Comparison of ENCODE assay signal across 8 cellular contexts in genomic region chr12:101935769-101936741, GRCh38. TPM values are rescaled to one million over a fixed set of nuclear protein-coding genes. Genes with fewer than 3 reads are reported as not detected.
A peak's percentile ranks its signal among the peaks of the same experiment; 100 is the strongest.
DNase-seq lines count a peak whose midpoint lies in the region; ATAC-seq and TF ChIP-seq lines count a peak whose summit lies in the region.

No MANE protein-coding gene starts in this region.

- H3K4me1 ChIP-seq in mucosa of rectum (ENCODE audit: control insufficient read depth in 2 of 2, insufficient read depth in 2 of 2, low read length in 2 of 2): peaks cover 0 to 3% of the 10 kb centered on the region in 2 donors

- no peak for TF ChIP-seq CTCF in GM10266 (IDR thresholded peaks at IDR 0.05; ENCODE audit: control insufficient read depth, insufficient read depth, low read depth, missing control alignments)
- TF ChIP-seq CTCF in MCF 10A (IDR thresholded peaks at IDR 0.05; ENCODE audit: unreplicated experiment): no peak

- H3K4me3 Mint-ChIP-seq in MCF 10A (ENCODE audit: unreplicated experiment): peak overlapping the region; percentile 32

- peak overlapping the region; percentile 28 to 58 for H3K27ac ChIP-seq in mucosa of rectum (ENCODE audit: low read depth in 2 of 2, low read length in 2 of 2)

- no peak overlapping the region for H3K9ac ChIP-seq in mucosa of rectum (ENCODE audit: low read depth in 1 of 2, low read length in 2 of 2)

- DNase-seq in GM10266 (ENCODE audit: extremely low spot score) (peak; percentile 68), MCF 10A (ENCODE audit: unreplicated experiment) (peak; percentile 91), HuH-7 (ENCODE audit: low spot score) (no peak), left lobe of liver (ENCODE audit: low spot score) (no peak), DMS114 treated with DMSO at 0.1 percent for 48 hours (lab: John Stamatoyannopoulos, UW; ENCODE audit: unreplicated experiment) (no peak)

- intact Hi-C loops in MCF 10A (cut with micrococcal nuclease): loop anchor here (1.0 to 10.0 kb wide), 5 partner anchors 19 to 881 kb away; partner anchors contain the start of gene WASHC3

- no TSS peak for BruUV-seq in MCF 10A (replicated peaks; lab: Mats Ljungman, UMichigan)

- peak; percentile 66 for ATAC-seq in GM21381 (IDR thresholded peaks at IDR 0.05; ENCODE audit: unreplicated experiment)
- ATAC-seq in HG03571 (IDR thresholded peaks at IDR 0.05; ENCODE audit: unreplicated experiment): peak; percentile 65
- no peak for ATAC-seq in left lobe of liver

- H3K9me3 ChIP-seq in mucosa of rectum (ENCODE audit: control insufficient read depth in 2 of 2, low read length in 2 of 2): no peaks in the 10 kb centered on the region

- no peaks in the 10 kb centered on the region for H3K27me3 Mint-ChIP-seq in MCF 10A (ENCODE audit: insufficient read depth, unreplicated experiment)

- H3K9me3 Mint-ChIP-seq in MCF 10A (ENCODE audit: unreplicated experiment): no peaks in the 10 kb centered on the region

- H3K27ac Mint-ChIP-seq in MCF 10A (ENCODE audit: low read depth, unreplicated experiment): peak overlapping the region; percentile 97

- no peaks in the 10 kb centered on the region for H3K36me3 ChIP-seq in mucosa of rectum (ENCODE audit: control insufficient read depth in 2 of 2, insufficient read depth in 2 of 2, low read length in 2 of 2)

- CTCF ChIA-PET in MCF 10A (lab: Yijun Ruan, JAX): interaction anchor here (0.5 to 4.8 kb wide), 15 partner anchors 11 to 880 kb away, joined by 3 to 35 read pairs (median 4); no protein-coding TSS in a partner anchor

- H3K27me3 ChIP-seq in mucosa of rectum (ENCODE audit: control insufficient read depth in 2 of 2, insufficient read depth in 2 of 2, low read length in 2 of 2): no peaks in the 10 kb centered on the region

- peaks cover 5% of the 10 kb centered on the region for H3K36me3 Mint-ChIP-seq in MCF 10A (ENCODE audit: insufficient read depth, unreplicated experiment)

- peaks cover 25% of the 10 kb centered on the region for H3K4me1 Mint-ChIP-seq in MCF 10A (ENCODE audit: insufficient read depth, unreplicated experiment)

- POLR2A ChIA-PET in MCF 10A (lab: Yijun Ruan, JAX): interaction anchor here (0.7 to 2.1 kb wide), 9 partner anchors 10 to 1624 kb away, joined by 3 to 16 read pairs (median 6); partner anchors contain the start of genes ARL1, DRAM1 and WASHC3

- no peak overlapping the region for H3K4me3 ChIP-seq in mucosa of rectum (ENCODE audit: low read length in 2 of 2)

RNA-seq across cellular contexts. Expression of gene DRAM1, which starts 58.7 kb away (rescaled TPM):
- total RNA-seq in MCF 10A (2022): 8.7 and 10.1 TPM in 2 replicates
- total RNA-seq in left lobe of liver: 2.5 TPM

Comparison
In these comparisons a context has a peak if more than half of its experiments do, and no peak if none do; other contexts are left out.
1. DNase-seq: peak in GM10266 (single experiment) and MCF 10A (single experiment); none in HuH-7 (single experiment), left lobe of liver (single experiment) and DMS114 treated with DMSO at 0.1 percent for 48 hours (single experiment).